8 cellular contexts compared by ENCODE assay signal in genomic region chr5:87266914-87267573, GRCh38. TPM values are rescaled to one million over a fixed set of nuclear protein-coding genes. Genes with fewer than 3 reads are reported as not detected.
DNase-seq lines count a peak whose midpoint lies in the region; ATAC-seq and TF ChIP-seq lines count a peak whose summit lies in the region.

No MANE protein-coding gene starts in this region.

- H3K36me3 Mint-ChIP-seq in activated naive CD4-positive, alpha-beta T cell treated with anti-CD3 and anti-CD28 coated beads, Interleukin-2, amount 50 U/mL, for 72 hours: peaks cover 13 to 20% of the 10 kb centered on the region in 2 donors

- no peaks in the 10 kb centered on the region for H3K36me3 ChIP-seq in suprapubic skin

- DNase-seq in AG09309 (ENCODE audit: low read depth): no peak
- no peak for DNase-seq in activated naive CD4-positive, alpha-beta T cell treated with anti-CD3 and anti-CD28 coated beads, Interleukin-2, amount 50 U/mL, for 72 hours (ENCODE audit: low spot score in 2 of 2)
- no peak for DNase-seq in suprapubic skin (ENCODE audit: low spot score in 2 of 2)
- DNase-seq in activated CD4-positive, CD25-positive, alpha-beta regulatory T cell (lab: John Stamatoyannopoulos, UW): no peak
- no peak for DNase-seq in SHP77 treated with DMSO at 0.1 percent for 48 hours (lab: John Stamatoyannopoulos, UW)

- H3K4me3 ChIP-seq in AG09309 (ENCODE audit: control insufficient read depth, low read depth, low read length) (peak overlapping the region; percentile 99), iPS-18c (ENCODE audit: insufficient read depth, low read depth, low read length) (peak overlapping the region; percentile 92), suprapubic skin (peak overlapping the region; percentile 80)

- H3K27me3 ChIP-seq in suprapubic skin: no peaks in the 10 kb centered on the region

- peak overlapping the region; percentile 90 for H3K27ac ChIP-seq in suprapubic skin

- H3K9me3 Mint-ChIP-seq in activated naive CD4-positive, alpha-beta T cell treated with anti-CD3 and anti-CD28 coated beads, Interleukin-2, amount 50 U/mL, for 72 hours: no peaks in the 10 kb centered on the region

- 7% methylated on average over 14 of the region's 14 CpGs for WGBS in suprapubic skin

- no peaks in the 10 kb centered on the region for H3K9me3 ChIP-seq in iPS-18c (ENCODE audit: control insufficient read depth, insufficient read depth, low read length)
- no peaks in the 10 kb centered on the region for H3K9me3 ChIP-seq in suprapubic skin

- no peak for TF ChIP-seq POLR2A in suprapubic skin (IDR thresholded peaks at IDR 0.05)

- TF ChIP-seq EP300 in suprapubic skin (IDR thresholded peaks at IDR 0.05): no peak

- peaks cover 24% of the 10 kb centered on the region for H3K4me1 ChIP-seq in suprapubic skin

- peak overlapping the region; percentile 15 to 97 for H3K27ac Mint-ChIP-seq in activated naive CD4-positive, alpha-beta T cell treated with anti-CD3 and anti-CD28 coated beads, Interleukin-2, amount 50 U/mL, for 72 hours

- ATAC-seq in GM19023 (IDR thresholded peaks at IDR 0.05; ENCODE audit: unreplicated experiment) (peak; percentile 8), HG03135 (IDR thresholded peaks at IDR 0.05; ENCODE audit: unreplicated experiment) (peak; percentile 36)
- ATAC-seq in activated naive CD4-positive, alpha-beta T cell treated with anti-CD3 and anti-CD28 coated beads, Interleukin-2, amount 50 U/mL, for 72 hours: peak; percentile 8 to 15

- TF ChIP-seq CTCF in AG09309 (IDR thresholded peaks at IDR 0.05; ENCODE audit: control insufficient read depth, insufficient read depth, low read depth, low read length, missing control alignments) (no peak), suprapubic skin (IDR thresholded peaks at IDR 0.05) (no peak)

RNA-seq across cellular contexts. Expression of gene RASA1, which starts 0.6 kb away (rescaled TPM):
- 10 to 100 TPM; 16.9 to 22.9 TPM for total RNA-seq in activated naive CD4-positive, alpha-beta T cell treated with anti-CD3 and anti-CD28 coated beads, Interleukin-2, amount 50 U/mL, for 72 hours
- 10 to 100 TPM; 18.8 to 35.3 (median 26.6) TPM for total RNA-seq in suprapubic skin
